ENCODE assay signal across 16 cellular contexts in the genomic region with DNA sequence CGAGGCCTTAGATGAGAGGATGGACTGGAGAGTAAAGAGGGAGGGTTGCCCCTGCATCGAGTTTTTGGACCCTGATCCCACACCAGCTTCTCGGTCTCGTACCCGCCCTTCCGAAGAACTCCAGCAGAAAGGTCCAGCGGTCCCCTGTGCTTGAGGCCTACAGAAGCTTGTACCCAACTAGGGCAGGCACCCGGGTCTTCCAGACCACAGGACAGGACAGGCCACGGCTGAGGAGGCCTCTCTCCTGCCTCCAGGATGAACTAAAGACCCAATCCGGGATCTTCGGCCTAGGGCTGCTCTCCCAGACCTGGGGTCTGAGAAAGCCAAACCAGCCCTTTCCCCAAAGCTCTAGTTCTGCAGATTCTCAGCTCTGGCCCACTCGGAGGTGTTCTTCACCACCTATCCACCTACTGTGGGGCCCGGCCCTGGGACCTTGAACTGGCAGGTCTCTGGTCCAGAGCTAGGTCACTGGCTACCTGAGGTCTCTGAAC. TPM values are rescaled to one million over a fixed set of nuclear protein-coding genes. Genes with fewer than 3 reads are reported as not detected.
DNase-seq lines count a peak whose midpoint lies in the region; ATAC-seq and TF ChIP-seq lines count a peak whose summit lies in the region.
"Had no signal": no experiment of that assay in that cellular context is flagged by ENCODE, and none has a peak within 500 bp of the region (broad histone marks: within the 10 kb centered on the region; RNA-seq: fewer than 3 reads in every experiment).

No MANE protein-coding gene starts in this region.

- H3K4me1 ChIP-seq in smooth muscle cell (ENCODE audit: low read depth) = peaks cover 26% of the 10 kb centered on the region

- DNase-seq in activated CD4-positive, alpha-beta T cell treated with anti-CD3 and anti-CD28 coated beads, Interleukin-2, amount 10 ng/mL, durations not matched to agents 7 days and 5 days = no peak
- no peak for DNase-seq in activated CD4-positive, alpha-beta T cell treated with anti-CD3 and anti-CD28 coated beads, Interleukin-2, amount 50 U/mL, for 1 hour
- no peak for DNase-seq in activated CD8-positive, alpha-beta T cell treated with anti-CD3 and anti-CD28 coated beads for 36 hours
- DNase-seq in left kidney (ENCODE audit: low read depth, low spot score) (peak; percentile 21), smooth muscle cell (lab: John Stamatoyannopoulos, UW; ENCODE audit: unreplicated experiment) (no peak), SHP77 treated with DMSO at 0.1 percent for 48 hours (lab: John Stamatoyannopoulos, UW) (no peak), midbrain (lab: John Stamatoyannopoulos, UW) (no peak), NCI-H345 treated with DMSO at 0.1 percent for 48 hours (lab: John Stamatoyannopoulos, UW; ENCODE audit: unreplicated experiment) (no peak)
- DNase-seq: effector CD4-positive, alpha-beta T cell; heart right ventricle; NCI-H1417 treated with DMSO at 0.1 percent for 48 hours; stimulated activated CD4-positive, alpha-beta T cell treated with anti-CD3 and anti-CD28 coated beads, Interleukin-4, amount 100 ng/mL, for 24 hours had no signal

- intact Hi-C loops in activated CD8-positive, alpha-beta T cell treated with anti-CD3 and anti-CD28 coated beads for 36 hours (cut with micrococcal nuclease) = no loop called here

- POLR2A ChIA-PET in activated CD4-positive, alpha-beta T cell treated with anti-CD3 and anti-CD28 coated beads, Interleukin-2, amount 10 ng/mL, durations not matched to agents 7 days and 5 days (lab: Charles Lee) = no interaction called here
- POLR2A ChIA-PET in activated CD8-positive, alpha-beta T cell treated with anti-CD3 and anti-CD28 coated beads for 36 hours (lab: Charles Lee) = interaction anchor here (1.2 to 1.6 kb wide), 2 partner anchors 9 to 11 kb away, joined by 3 to 4 read pairs; no protein-coding TSS in a partner anchor

- no peak for ATAC-seq in activated CD8-positive, alpha-beta T cell treated with anti-CD3 and anti-CD28 coated beads for 36 hours

- peak overlapping the region; percentile 36 for H3K4me3 Mint-ChIP-seq in activated CD4-positive, alpha-beta T cell treated with anti-CD3 and anti-CD28 coated beads, Interleukin-2, amount 10 ng/mL, durations not matched to agents 7 days and 5 days
- peak overlapping the region; percentile 24 for H3K4me3 Mint-ChIP-seq in activated CD8-positive, alpha-beta T cell treated with anti-CD3 and anti-CD28 coated beads for 36 hours

- no peak overlapping the region for H3K9ac ChIP-seq in smooth muscle cell (ENCODE audit: low read depth)

- peaks cover 73% of the 10 kb centered on the region for H3K27me3 Mint-ChIP-seq in activated CD4-positive, alpha-beta T cell treated with anti-CD3 and anti-CD28 coated beads, Interleukin-2, amount 10 ng/mL, durations not matched to agents 7 days and 5 days
- H3K27me3 Mint-ChIP-seq in activated CD8-positive, alpha-beta T cell treated with anti-CD3 and anti-CD28 coated beads for 36 hours = peaks cover 70% of the 10 kb centered on the region

- CTCF ChIA-PET in activated CD4-positive, alpha-beta T cell treated with anti-CD3 and anti-CD28 coated beads, Interleukin-2, amount 10 ng/mL, durations not matched to agents 7 days and 5 days (lab: Charles Lee) = interaction anchor here (1.0 to 2.7 kb wide), 2 partner anchors 9 to 14 kb away, joined by 3 to 10 read pairs; no protein-coding TSS in a partner anchor
- CTCF ChIA-PET in activated CD8-positive, alpha-beta T cell treated with anti-CD3 and anti-CD28 coated beads for 36 hours (lab: Charles Lee) = interaction anchor here (0.6 to 5.2 kb wide), 4 partner anchors 10 to 69 kb away, joined by 3 to 31 read pairs (median 10); no protein-coding TSS in a partner anchor

- peaks cover 4% of the 10 kb centered on the region for H3F3A ChIP-seq in smooth muscle cell (ENCODE audit: low read depth)

- peaks cover 3% of the 10 kb centered on the region for H3K9me3 Mint-ChIP-seq in activated CD4-positive, alpha-beta T cell treated with anti-CD3 and anti-CD28 coated beads, Interleukin-2, amount 10 ng/mL, durations not matched to agents 7 days and 5 days
- peaks cover 2% of the 10 kb centered on the region for H3K9me3 Mint-ChIP-seq in activated CD8-positive, alpha-beta T cell treated with anti-CD3 and anti-CD28 coated beads for 36 hours

- no peak for TF ChIP-seq CTCF in activated CD8-positive, alpha-beta T cell treated with anti-CD3 and anti-CD28 coated beads for 36 hours (IDR thresholded peaks at IDR 0.05)
- no peak for TF ChIP-seq CTCF in smooth muscle cell (IDR thresholded peaks at IDR 0.05; ENCODE audit: borderline replicate concordance, insufficient read depth, poor library complexity, severe bottlenecking)

- H3K27ac ChIP-seq in smooth muscle cell (ENCODE audit: low read depth) = no peak overlapping the region
- H3K27ac ChIP-seq: heart right ventricle, HL-60, thoracic aorta had no signal

- H3K27ac Mint-ChIP-seq in activated CD4-positive, alpha-beta T cell treated with anti-CD3 and anti-CD28 coated beads, Interleukin-2, amount 10 ng/mL, durations not matched to agents 7 days and 5 days = peak overlapping the region; percentile 50
- H3K27ac Mint-ChIP-seq in activated CD8-positive, alpha-beta T cell treated with anti-CD3 and anti-CD28 coated beads for 36 hours = no peak overlapping the region

- H3K9me3 ChIP-seq in smooth muscle cell (replicated peaks; ENCODE audit: low read depth) = no peaks in the 10 kb centered on the region
- H3K9me3 ChIP-seq: heart right ventricle, thoracic aorta had no signal

- 40% methylated on average over 13 of the region's 13 CpGs for WGBS in smooth muscle cell (ENCODE audit: low lambda C conversion rate)

- peak overlapping the region; percentile 63 for H2AFZ ChIP-seq in smooth muscle cell (ENCODE audit: low read depth)

- no peaks in the 10 kb centered on the region for H3K79me2 ChIP-seq in smooth muscle cell (ENCODE audit: low read depth)

- H3K4me3 ChIP-seq in smooth muscle cell = peak overlapping the region; percentile 78

- H3K4me1 Mint-ChIP-seq in activated CD4-positive, alpha-beta T cell treated with anti-CD3 and anti-CD28 coated beads, Interleukin-2, amount 10 ng/mL, durations not matched to agents 7 days and 5 days = peaks cover 28% of the 10 kb centered on the region
- H3K4me1 Mint-ChIP-seq in activated CD8-positive, alpha-beta T cell treated with anti-CD3 and anti-CD28 coated beads for 36 hours (ENCODE audit: low read depth) = peaks cover 54% of the 10 kb centered on the region

- H3K27me3 ChIP-seq in smooth muscle cell (ENCODE audit: low read depth) = peaks cover 90% of the 10 kb centered on the region

- H4K20me1 ChIP-seq in smooth muscle cell (ENCODE audit: low read depth) = peaks cover 13% of the 10 kb centered on the region

- no peaks in the 10 kb centered on the region for H3K36me3 ChIP-seq in smooth muscle cell (ENCODE audit: low read depth)
- H3K36me3 ChIP-seq: heart right ventricle, thoracic aorta had no signal

- peak overlapping the region; percentile 96 for H3K4me2 ChIP-seq in smooth muscle cell

- peaks cover 12% of the 10 kb centered on the region for H3K36me3 Mint-ChIP-seq in activated CD4-positive, alpha-beta T cell treated with anti-CD3 and anti-CD28 coated beads, Interleukin-2, amount 10 ng/mL, durations not matched to agents 7 days and 5 days (ENCODE audit: low read depth)
- peaks cover 5% of the 10 kb centered on the region for H3K36me3 Mint-ChIP-seq in activated CD8-positive, alpha-beta T cell treated with anti-CD3 and anti-CD28 coated beads for 36 hours (ENCODE audit: low read depth)

RNA-seq across cellular contexts. Expression of gene NKX3-2, which starts 1.2 kb away (rescaled TPM):
- not detected for total RNA-seq in activated CD4-positive, alpha-beta T cell treated with anti-CD3 and anti-CD28 coated beads, Interleukin-2, amount 10 ng/mL, durations not matched to agents 7 days and 5 days
- total RNA-seq in activated CD8-positive, alpha-beta T cell treated with anti-CD3 and anti-CD28 coated beads for 36 hours = not detected
- total RNA-seq in smooth muscle cell = 3.6 and 4.4 TPM in 2 replicates
- 4.0 and 6.7 TPM in 2 replicates for polyA plus RNA-seq in smooth muscle cell
- total RNA-seq: heart right ventricle; T-helper 1 cell treated with Interleukin-12 subunit alpha and Interleukin-12 subunit beta and Interleukin-4 antibody, amounts not matched to agents 30 ng/mL and 1 ng/mL, for 36 hours had no signal
- polyA plus RNA-seq: heart right ventricle, neural cell had no signal

RNA-seq across cellular contexts. Expression of gene RAB28, which starts 59.0 kb away (rescaled TPM):
- total RNA-seq in activated CD4-positive, alpha-beta T cell treated with anti-CD3 and anti-CD28 coated beads, Interleukin-2, amount 10 ng/mL, durations not matched to agents 7 days and 5 days = 10 to 100 TPM; 14.6 to 17.3 TPM
- total RNA-seq in activated CD8-positive, alpha-beta T cell treated with anti-CD3 and anti-CD28 coated beads for 36 hours = 10 to 100 TPM; 12.5 to 13.1 TPM
- 37.2 and 40.7 TPM in 2 replicates for total RNA-seq in smooth muscle cell
- polyA plus RNA-seq in smooth muscle cell = 32.8 and 36.8 TPM in 2 replicates
